ENCODE assay signal across 8 cellular contexts in genomic region chr1:15833069-15833679, GRCh38. TPM values are rescaled to one million over a fixed set of nuclear protein-coding genes. Genes with fewer than 3 reads are reported as not detected.
DNase-seq lines count a peak whose midpoint lies in the region; ATAC-seq and TF ChIP-seq lines count a peak whose summit lies in the region.

No MANE protein-coding gene starts in this region.

- TF ChIP-seq POLR2A in Raji (IDR thresholded peaks at IDR 0.05; ENCODE audit: insufficient read depth, low read depth, low read length): peak; percentile 44; the same call in 1 of the 2 replicates

- H2AFZ ChIP-seq in smooth muscle cell (ENCODE audit: low read depth): no peak overlapping the region

- no peaks in the 10 kb centered on the region for H3K36me3 ChIP-seq in smooth muscle cell (ENCODE audit: low read depth)

- no peaks in the 10 kb centered on the region for H3K27me3 ChIP-seq in smooth muscle cell (ENCODE audit: low read depth)

- intact Hi-C loops in Right ventricle myocardium inferior (cut with DNase I): no loop called here
- intact Hi-C loops in cardiac septum (cut with DNase I): no loop called here

- H3K9me3 ChIP-seq in smooth muscle cell (replicated peaks; ENCODE audit: low read depth): no peaks in the 10 kb centered on the region

- peaks cover 5% of the 10 kb centered on the region for H3K4me1 ChIP-seq in smooth muscle cell (ENCODE audit: low read depth)

- peak overlapping the region; percentile 79 for H3K4me3 ChIP-seq in smooth muscle cell

- peaks cover 11% of the 10 kb centered on the region for H3F3A ChIP-seq in smooth muscle cell (ENCODE audit: low read depth)

- H3K9ac ChIP-seq in smooth muscle cell (ENCODE audit: low read depth): no peak overlapping the region

- peak overlapping the region; percentile 97 to 98 for H3K27ac Mint-ChIP-seq in activated naive CD4-positive, alpha-beta T cell treated with anti-CD3 and anti-CD28 coated beads, Interleukin-2, amount 50 U/mL, for 72 hours

- H3K36me3 Mint-ChIP-seq in activated naive CD4-positive, alpha-beta T cell treated with anti-CD3 and anti-CD28 coated beads, Interleukin-2, amount 50 U/mL, for 72 hours: peaks cover 8 to 13% of the 10 kb centered on the region in 2 donors

- peaks cover 6% of the 10 kb centered on the region for H3K79me2 ChIP-seq in smooth muscle cell (ENCODE audit: low read depth)

- 60% methylated on average over 24 of the region's 24 CpGs for WGBS in smooth muscle cell (ENCODE audit: low lambda C conversion rate)

- peak overlapping the region; percentile 98 for H3K4me2 ChIP-seq in smooth muscle cell

- no peak for ATAC-seq in Right ventricle myocardium inferior
- no peak for ATAC-seq in activated naive CD4-positive, alpha-beta T cell treated with anti-CD3 and anti-CD28 coated beads, Interleukin-2, amount 50 U/mL, for 72 hours
- no peak for ATAC-seq in GM21390 (IDR thresholded peaks at IDR 0.05; ENCODE audit: unreplicated experiment)

- H3K27ac ChIP-seq in smooth muscle cell (ENCODE audit: low read depth): peak overlapping the region; percentile 98

- DNase-seq in Right ventricle myocardium inferior (ENCODE audit: missing footprints) (peak; percentile 79), cardiac septum (ENCODE audit: low spot score) (no peak), hepatic stellate cell (ENCODE audit: low spot score) (peak; percentile 49), smooth muscle cell (lab: John Stamatoyannopoulos, UW; ENCODE audit: unreplicated experiment) (no peak), RPMI8226 (no peak)
- DNase-seq in activated naive CD4-positive, alpha-beta T cell treated with anti-CD3 and anti-CD28 coated beads, Interleukin-2, amount 50 U/mL, for 72 hours (ENCODE audit: low spot score in 2 of 2): peak; percentile 43 to 60

- no peaks in the 10 kb centered on the region for H3K9me3 Mint-ChIP-seq in activated naive CD4-positive, alpha-beta T cell treated with anti-CD3 and anti-CD28 coated beads, Interleukin-2, amount 50 U/mL, for 72 hours

- TF ChIP-seq CTCF in smooth muscle cell (IDR thresholded peaks at IDR 0.05; ENCODE audit: borderline replicate concordance, insufficient read depth, poor library complexity, severe bottlenecking): no peak

- H4K20me1 ChIP-seq in smooth muscle cell (ENCODE audit: low read depth): no peaks in the 10 kb centered on the region

RNA-seq across cellular contexts. Expression of gene SPEN, which starts 14.3 kb away (rescaled TPM):
- total RNA-seq in Right ventricle myocardium inferior (21.4 TPM), cardiac septum (37.8 TPM), smooth muscle cell (24.9 and 28.7 TPM in 2 replicates)
- 10 to 100 TPM; 52.1 to 63.4 TPM for total RNA-seq in activated naive CD4-positive, alpha-beta T cell treated with anti-CD3 and anti-CD28 coated beads, Interleukin-2, amount 50 U/mL, for 72 hours
- polyA plus RNA-seq in smooth muscle cell: 10.6 and 20.0 TPM in 2 replicates

RNA-seq across cellular contexts. Expression of gene UQCRHL, which starts 25.7 kb away (rescaled TPM):
- total RNA-seq in Right ventricle myocardium inferior: 6.2 TPM
- 4.9 TPM for total RNA-seq in cardiac septum
- total RNA-seq in activated naive CD4-positive, alpha-beta T cell treated with anti-CD3 and anti-CD28 coated beads, Interleukin-2, amount 50 U/mL, for 72 hours: 1 to 10 TPM; 2.2 to 2.5 TPM
- total RNA-seq in smooth muscle cell: 3.9 and 4.4 TPM in 2 replicates
- polyA plus RNA-seq in smooth muscle cell: 1.1 and 1.6 TPM in 2 replicates

Comparison
In these comparisons a context has a peak if more than half of its experiments do, and no peak if none do; other contexts are left out.
1. DNase-seq: peak in Right ventricle myocardium inferior (single experiment), activated naive CD4-positive, alpha-beta T cell treated with anti-CD3 and anti-CD28 coated beads, Interleukin-2, amount 50 U/mL, for 72 hours (2 of 2) and hepatic stellate cell (single experiment); none in cardiac septum (single experiment), smooth muscle cell (single experiment) and RPMI8226 (single experiment).